In the genomic region with DNA sequence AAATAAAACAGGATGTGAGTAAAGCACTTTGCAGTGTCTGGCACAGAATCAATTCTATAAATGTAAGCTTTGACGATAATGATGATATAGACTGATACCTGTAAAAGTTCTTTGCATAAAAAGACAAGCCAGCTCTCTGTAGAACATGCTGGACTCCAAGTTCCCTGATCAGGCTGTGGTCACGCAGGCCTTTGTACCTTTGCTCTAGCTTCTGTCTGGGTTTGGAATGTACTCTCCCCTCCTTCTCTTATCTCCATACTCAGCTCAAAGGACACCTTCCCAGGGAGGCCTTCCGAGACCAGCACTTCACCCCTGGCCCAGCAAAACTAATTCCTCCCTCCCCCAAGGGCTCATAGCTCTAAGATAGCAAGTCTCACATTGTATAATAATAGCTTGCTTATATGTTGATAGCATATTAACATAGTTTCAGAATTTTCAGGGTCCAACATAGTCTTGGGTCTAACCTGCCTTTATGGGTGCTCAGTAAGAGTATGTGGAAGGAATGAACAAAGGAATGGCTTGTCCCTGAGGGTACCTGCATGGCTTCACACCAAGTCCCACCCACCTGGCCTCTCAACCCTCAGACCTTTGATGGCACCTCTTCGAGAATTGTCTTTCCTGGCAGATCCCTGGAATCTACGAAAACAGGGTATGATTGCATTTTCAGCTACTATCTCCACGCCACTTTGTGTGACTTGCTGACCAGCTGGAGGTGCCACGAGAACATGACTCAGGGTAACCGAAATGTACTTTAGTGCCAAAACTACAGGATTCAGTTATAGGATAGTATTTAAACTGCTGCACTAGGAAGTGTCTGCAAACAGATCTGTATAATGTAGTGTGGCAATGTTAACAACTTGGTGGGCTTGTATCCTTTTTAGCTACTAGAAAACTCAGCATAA, we compare ENCODE assay signal across 1 cellular context.
TF ChIP-seq lines count a peak whose summit lies in the region.

No MANE protein-coding gene starts in this region.

TF ChIP-seq in HepG2, 621 proteins besides CTCF, POLR2A, EP300 and RAD21 (continued from another document):
- TF ChIP-seq ZNF256 (CRISPR knock-in tag; conservative IDR thresholded peaks at IDR 0.05) (0 out of 2 replicates have a peak, but pooled peaks have one; percentile 44), ZNF512 (CRISPR knock-in tag; IDR thresholded peaks at IDR 0.05) (peak; percentile 56; the same call in 1 of the 2 replicates), RARA (CRISPR knock-in tag; IDR thresholded peaks at IDR 0.05) (peak; percentile 91), ZNF597 (CRISPR knock-in tag; IDR thresholded peaks at IDR 0.05) (no peak), PRDM4 (CRISPR knock-in tag; IDR thresholded peaks at IDR 0.05; ENCODE audit: borderline replicate concordance) (no peak), POLR2G (IDR thresholded peaks at IDR 0.05; ENCODE audit: low read depth, low read length) (0 out of 2 replicates have a peak, but pooled peaks have one; percentile 29), ZNF746 (CRISPR knock-in tag; IDR thresholded peaks at IDR 0.05) (peak; percentile 93; the same call in 1 of the 2 replicates), NFIB (CRISPR knock-in tag; IDR thresholded peaks at IDR 0.05; ENCODE audit: borderline replicate concordance) (no peak), ZNF138 (CRISPR knock-in tag; IDR thresholded peaks at IDR 0.05; ENCODE audit: low read depth) (no peak), ZNF10 (CRISPR knock-in tag; IDR thresholded peaks at IDR 0.05; ENCODE audit: borderline replicate concordance, low read depth) (no peak), BCL3 (CRISPR knock-in tag; IDR thresholded peaks at IDR 0.05) (no peak), ZNF354B (CRISPR knock-in tag; IDR thresholded peaks at IDR 0.05) (no peak), HNRNPUL1 (IDR thresholded peaks at IDR 0.05; ENCODE audit: low read depth, low read length) (no peak), ZNF451 (CRISPR knock-in tag; IDR thresholded peaks at IDR 0.05) (0 out of 2 replicates have a peak, but pooled peaks have one; percentile 40), ZBTB44 (CRISPR knock-in tag; IDR thresholded peaks at IDR 0.05) (no peak), ARNT2 (CRISPR knock-in tag; IDR thresholded peaks at IDR 0.05; ENCODE audit: low read depth) (no peak), ZFYVE20 (CRISPR knock-in tag; IDR thresholded peaks at IDR 0.05; ENCODE audit: borderline replicate concordance, low read depth) (no peak)
